12 cellular contexts compared by ENCODE assay signal in the genomic region with DNA sequence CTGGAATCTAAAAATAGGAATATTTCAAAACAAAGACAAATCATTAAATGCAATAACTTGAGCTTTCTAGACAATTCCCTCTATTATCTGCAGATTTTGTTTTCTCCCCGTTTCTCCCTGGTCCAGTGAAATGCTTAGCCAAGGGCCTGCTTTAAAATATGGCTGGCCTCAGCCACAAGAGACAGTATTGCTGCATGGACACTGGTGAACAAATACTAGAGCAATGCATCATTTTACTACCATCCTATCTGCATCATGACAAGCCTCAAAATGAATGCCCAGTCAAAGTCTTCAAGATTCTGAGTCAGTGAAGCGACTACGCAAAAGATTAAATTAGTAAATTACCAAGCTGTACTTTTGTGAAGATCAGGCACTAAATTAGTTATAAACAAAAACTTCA.
A peak's percentile ranks its signal among the peaks of the same experiment; 100 is the strongest.
DNase-seq lines count a peak whose midpoint lies in the region; ATAC-seq, FAIRE-seq and TF ChIP-seq lines count a peak whose summit lies in the region.
"Had no signal": no experiment of that assay in that cellular context is flagged by ENCODE, and none has a peak within 500 bp of the region (broad histone marks: within the 10 kb centered on the region; RNA-seq: fewer than 3 reads in every experiment).

No MANE protein-coding gene starts in this region.

- FAIRE-seq in bronchial epithelial cell (lab: Jason Lieb, UNC), result no peak

- TF ChIP-seq RAD21 in Ishikawa (IDR thresholded peaks at IDR 0.05; ENCODE audit: low read depth), result peak; percentile 15; the same call in 1 of the 2 replicates

- H3K27ac Mint-ChIP-seq in natural killer cell treated with Interleukin-12 subunit alpha and Interleukin-12 subunit beta and Interleukin-15 and Interleukin-18, amount 100 ng/mL, for 72 hours, result no peak overlapping the region
- H3K27ac Mint-ChIP-seq in stimulated activated effector memory CD8-positive, alpha-beta T cell treated with anti-CD3 and anti-CD28 coated beads, Interleukin-12 subunit alpha, Interleukin-12 subunit beta, amount 100 ng/mL, for 72 hours, result no peak overlapping the region
- no peak overlapping the region for H3K27ac Mint-ChIP-seq in CD4-positive, alpha-beta T cell
- H3K27ac Mint-ChIP-seq: activated naive CD8-positive, alpha-beta T cell treated with anti-CD3 and anti-CD28 coated beads, Interleukin-2, amount 10 ng/mL, durations not matched to agents 7 days and 5 days; naive thymus-derived CD8-positive, alpha-beta T cell had no signal

- peaks cover 2 to 8% of the 10 kb centered on the region in 2 donors for H3K27me3 Mint-ChIP-seq in natural killer cell treated with Interleukin-12 subunit alpha and Interleukin-12 subunit beta and Interleukin-15 and Interleukin-18, amount 100 ng/mL, for 72 hours
- H3K27me3 Mint-ChIP-seq in CD4-positive, alpha-beta T cell, result peaks cover under 1% of the 10 kb centered on the region

- H3K27ac ChIP-seq in CD4-positive, alpha-beta T cell (ENCODE audit: low read depth, low read length), result no peak overlapping the region

- no peaks in the 10 kb centered on the region for H3K27me3 ChIP-seq in bronchial epithelial cell (ENCODE audit: control insufficient read depth, insufficient read depth, low read length)
- no peaks in the 10 kb centered on the region for H3K27me3 ChIP-seq in CD4-positive, alpha-beta T cell (ENCODE audit: control insufficient read depth, insufficient read depth, low read length)

- peak; percentile 59 for ATAC-seq in left lobe of liver
- no peak for ATAC-seq in GM21367 (IDR thresholded peaks at IDR 0.05; ENCODE audit: unreplicated experiment)
- ATAC-seq in natural killer cell treated with Interleukin-12 subunit alpha and Interleukin-12 subunit beta and Interleukin-15 and Interleukin-18, amount 100 ng/mL, for 72 hours, result no peak
- ATAC-seq in stimulated activated effector memory CD8-positive, alpha-beta T cell treated with anti-CD3 and anti-CD28 coated beads, Interleukin-12 subunit alpha, Interleukin-12 subunit beta, amount 100 ng/mL, for 72 hours, result no peak
- no peak for ATAC-seq in CD4-positive, alpha-beta T cell (ENCODE audit: poor library complexity)
- ATAC-seq: naive thymus-derived CD8-positive, alpha-beta T cell had no signal

- TF ChIP-seq CTCF in AG09309 (IDR thresholded peaks at IDR 0.05; ENCODE audit: control insufficient read depth, insufficient read depth, low read depth, low read length, missing control alignments) (peak; percentile 55), bronchial epithelial cell (IDR thresholded peaks at IDR 0.05; ENCODE audit: insufficient read depth, low read length, severe bottlenecking) (no peak)
- TF ChIP-seq CTCF in CD4-positive, alpha-beta T cell (IDR thresholded peaks at IDR 0.05), result no peak

- H3K4me3 ChIP-seq in AG09309 (ENCODE audit: control insufficient read depth, low read depth, low read length) (no peak overlapping the region), bronchial epithelial cell (ENCODE audit: low read depth, low read length) (no peak overlapping the region)

- no peaks in the 10 kb centered on the region for H3K36me3 ChIP-seq in bronchial epithelial cell (ENCODE audit: control insufficient read depth, insufficient read depth, low read length)

- no peak overlapping the region for H3K4me3 Mint-ChIP-seq in natural killer cell treated with Interleukin-12 subunit alpha and Interleukin-12 subunit beta and Interleukin-15 and Interleukin-18, amount 100 ng/mL, for 72 hours
- H3K4me3 Mint-ChIP-seq in stimulated activated effector memory CD8-positive, alpha-beta T cell treated with anti-CD3 and anti-CD28 coated beads, Interleukin-12 subunit alpha, Interleukin-12 subunit beta, amount 100 ng/mL, for 72 hours, result no peak overlapping the region
- no peak overlapping the region for H3K4me3 Mint-ChIP-seq in CD4-positive, alpha-beta T cell
- H3K4me3 Mint-ChIP-seq: activated naive CD8-positive, alpha-beta T cell treated with anti-CD3 and anti-CD28 coated beads, Interleukin-2, amount 10 ng/mL, durations not matched to agents 7 days and 5 days; naive thymus-derived CD8-positive, alpha-beta T cell had no signal

- no peaks in the 10 kb centered on the region for H3K9me3 ChIP-seq in CD4-positive, alpha-beta T cell (ENCODE audit: control insufficient read depth, low read length)

- DNase-seq in AG09309 (ENCODE audit: low read depth), result peak; percentile 67
- DNase-seq in bronchial epithelial cell (ENCODE audit: low read depth), result peak; percentile 24
- DNase-seq in left lobe of liver (ENCODE audit: low spot score), result no peak
- DNase-seq in natural killer cell treated with Interleukin-12 subunit alpha and Interleukin-12 subunit beta and Interleukin-15 and Interleukin-18, amount 100 ng/mL, for 72 hours (ENCODE audit: low spot score), result no peak
- no peak for DNase-seq in stimulated activated effector memory CD8-positive, alpha-beta T cell treated with anti-CD3 and anti-CD28 coated beads, Interleukin-12 subunit alpha, Interleukin-12 subunit beta, amount 100 ng/mL, for 72 hours (ENCODE audit: low spot score in 2 of 2)
- no peak for DNase-seq in CD4-positive, alpha-beta T cell
- DNase-seq: activated naive CD8-positive, alpha-beta T cell treated with anti-CD3 and anti-CD28 coated beads, Interleukin-2, amount 10 ng/mL, durations not matched to agents 7 days and 5 days; Calu3; naive thymus-derived CD8-positive, alpha-beta T cell; OCI-M1 had no signal

- H3K4me1 Mint-ChIP-seq in natural killer cell treated with Interleukin-12 subunit alpha and Interleukin-12 subunit beta and Interleukin-15 and Interleukin-18, amount 100 ng/mL, for 72 hours (ENCODE audit: low read depth in 2 of 2), result no peaks in the 10 kb centered on the region
- no peaks in the 10 kb centered on the region for H3K4me1 Mint-ChIP-seq in stimulated activated effector memory CD8-positive, alpha-beta T cell treated with anti-CD3 and anti-CD28 coated beads, Interleukin-12 subunit alpha, Interleukin-12 subunit beta, amount 100 ng/mL, for 72 hours
- peaks cover 5% of the 10 kb centered on the region for H3K4me1 Mint-ChIP-seq in CD4-positive, alpha-beta T cell (ENCODE audit: low read depth)

- H3K36me3 Mint-ChIP-seq in natural killer cell treated with Interleukin-12 subunit alpha and Interleukin-12 subunit beta and Interleukin-15 and Interleukin-18, amount 100 ng/mL, for 72 hours, result no peaks in the 10 kb centered on the region
- no peaks in the 10 kb centered on the region for H3K36me3 Mint-ChIP-seq in stimulated activated effector memory CD8-positive, alpha-beta T cell treated with anti-CD3 and anti-CD28 coated beads, Interleukin-12 subunit alpha, Interleukin-12 subunit beta, amount 100 ng/mL, for 72 hours
- no peaks in the 10 kb centered on the region for H3K36me3 Mint-ChIP-seq in CD4-positive, alpha-beta T cell (ENCODE audit: low read depth)
- H3K36me3 Mint-ChIP-seq: activated naive CD8-positive, alpha-beta T cell treated with anti-CD3 and anti-CD28 coated beads, Interleukin-2, amount 10 ng/mL, durations not matched to agents 7 days and 5 days; naive thymus-derived CD8-positive, alpha-beta T cell had no signal

- CTCF ChIA-PET in CD4-positive, alpha-beta T cell (lab: Charles Lee), result no interaction called here

- POLR2A ChIA-PET in CD4-positive, alpha-beta T cell (lab: Charles Lee), result no interaction called here

- intact Hi-C loops in CD4-positive, alpha-beta T cell (cut with DNase I, micrococcal nuclease), result no loop called here

- no peak for TF ChIP-seq EP300 in Ishikawa (IDR thresholded peaks at IDR 0.05; ENCODE audit: borderline replicate concordance)

- no peaks in the 10 kb centered on the region for H3K9me3 Mint-ChIP-seq in natural killer cell treated with Interleukin-12 subunit alpha and Interleukin-12 subunit beta and Interleukin-15 and Interleukin-18, amount 100 ng/mL, for 72 hours
- no peaks in the 10 kb centered on the region for H3K9me3 Mint-ChIP-seq in stimulated activated effector memory CD8-positive, alpha-beta T cell treated with anti-CD3 and anti-CD28 coated beads, Interleukin-12 subunit alpha, Interleukin-12 subunit beta, amount 100 ng/mL, for 72 hours
- H3K9me3 Mint-ChIP-seq in CD4-positive, alpha-beta T cell, result no peaks in the 10 kb centered on the region
- H3K9me3 Mint-ChIP-seq: activated naive CD8-positive, alpha-beta T cell treated with anti-CD3 and anti-CD28 coated beads, Interleukin-2, amount 10 ng/mL, durations not matched to agents 7 days and 5 days; naive thymus-derived CD8-positive, alpha-beta T cell had no signal

TF ChIP-seq in Ishikawa, 13 proteins besides CTCF, POLR2A, EP300 and RAD21 (continues in another document):
- TF ChIP-seq ZBTB7A (IDR thresholded peaks at IDR 0.05; ENCODE audit: low read depth) (no peak), TAF1 (IDR thresholded peaks at IDR 0.05; ENCODE audit: low read depth) (no peak), NFIC (IDR thresholded peaks at IDR 0.05) (no peak), TEAD4 (IDR thresholded peaks at IDR 0.05) (no peak), EGR1 (IDR thresholded peaks at IDR 0.05) (no peak)
- TF ChIP-seq, protein P1, sequence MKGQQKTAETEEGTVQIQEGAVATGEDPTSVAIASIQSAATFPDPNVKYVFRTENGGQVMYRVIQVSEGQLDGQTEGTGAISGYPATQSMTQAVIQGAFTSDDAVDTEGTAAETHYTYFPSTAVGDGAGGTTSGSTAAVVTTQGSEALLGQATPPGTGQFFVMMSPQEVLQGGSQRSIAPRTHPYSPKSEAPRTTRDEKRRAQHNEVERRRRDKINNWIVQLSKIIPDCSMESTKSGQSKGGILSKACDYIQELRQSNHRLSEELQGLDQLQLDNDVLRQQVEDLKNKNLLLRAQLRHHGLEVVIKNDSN (IDR thresholded peaks at IDR 0.05), result no peak

Comparison
In these comparisons a context has a peak if more than half of its experiments do, and no peak if none do; other contexts are left out.
1. DNase-seq: peak in AG09309 (single experiment) and bronchial epithelial cell (single experiment); none in left lobe of liver (single experiment), natural killer cell treated with Interleukin-12 subunit alpha and Interleukin-12 subunit beta and Interleukin-15 and Interleukin-18, amount 100 ng/mL, for 72 hours (single experiment), stimulated activated effector memory CD8-positive, alpha-beta T cell treated with anti-CD3 and anti-CD28 coated beads, Interleukin-12 subunit alpha, Interleukin-12 subunit beta, amount 100 ng/mL, for 72 hours (0 of 2) and CD4-positive, alpha-beta T cell (0 of 10).